ENCODE assay signal across 10 cellular contexts in the genomic region with DNA sequence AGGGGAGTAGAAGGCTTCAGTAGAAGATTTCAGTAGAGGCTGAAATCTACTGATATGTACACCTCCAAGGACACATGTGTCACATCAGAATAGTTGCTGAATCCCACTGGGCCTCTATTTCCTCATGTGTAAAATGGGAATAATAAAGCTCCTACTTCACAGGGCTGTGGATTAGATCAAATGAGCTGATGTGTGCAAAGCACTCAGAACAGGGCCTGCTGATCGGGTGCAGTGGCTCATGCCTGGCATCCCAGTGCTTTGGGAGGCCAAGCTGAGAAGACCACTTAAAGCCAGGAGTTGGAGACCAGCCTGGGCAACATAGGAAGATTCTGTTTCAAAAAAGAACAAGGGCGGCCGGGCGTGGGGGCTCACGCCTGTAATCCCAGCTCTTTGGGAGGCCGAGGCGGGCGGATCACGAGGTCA. TPM values are rescaled to one million over a fixed set of nuclear protein-coding genes. Genes with fewer than 3 reads are reported as not detected.
DNase-seq lines count a peak whose midpoint lies in the region; ATAC-seq, FAIRE-seq and TF ChIP-seq lines count a peak whose summit lies in the region.
"Had no signal": no experiment of that assay in that cellular context is flagged by ENCODE, and none has a peak within 500 bp of the region (broad histone marks: within the 10 kb centered on the region; RNA-seq: fewer than 3 reads in every experiment).

No MANE protein-coding gene starts in this region.

- 0 out of 2 replicates have a peak, but pooled peaks cover 4% of the 10 kb centered on the region for H3K9me3 Mint-ChIP-seq in HFFc6
- no peaks in the 10 kb centered on the region for H3K9me3 Mint-ChIP-seq in activated T-cell treated with anti-CD3 and anti-CD28 coated beads, Interleukin-2, amount 50 U/mL, for 72 hours
- H3K9me3 Mint-ChIP-seq in stimulated activated effector memory CD8-positive, alpha-beta T cell treated with anti-CD3 and anti-CD28 coated beads, Interleukin-12 subunit alpha, Interleukin-12 subunit beta, amount 100 ng/mL, for 72 hours: no peaks in the 10 kb centered on the region
- H3K9me3 Mint-ChIP-seq: H9 had no signal

- DNase-seq in HFFc6 (no peak), keratinocyte (ENCODE audit: low read depth, low spot score) (no peak), GM20000 (ENCODE audit: low spot score) (no peak)
- DNase-seq in activated T-cell treated with anti-CD3 and anti-CD28 coated beads, Interleukin-2, amount 50 U/mL, for 72 hours: no peak
- DNase-seq in stimulated activated effector memory CD8-positive, alpha-beta T cell treated with anti-CD3 and anti-CD28 coated beads, Interleukin-12 subunit alpha, Interleukin-12 subunit beta, amount 100 ng/mL, for 72 hours (ENCODE audit: low spot score in 2 of 2): no peak
- DNase-seq: H9 had no signal

- no peaks in the 10 kb centered on the region for H3K36me3 ChIP-seq in keratinocyte (ENCODE audit: control insufficient read depth in 2 of 2, extremely low read depth in 1 of 2, insufficient read depth in 2 of 2, low read length in 2 of 2)

- peak overlapping the region; percentile 97 for H3K27ac ChIP-seq in keratinocyte (ENCODE audit: control insufficient read depth, insufficient read depth, low read length)

- no peaks in the 10 kb centered on the region for H3K9me3 ChIP-seq in keratinocyte (ENCODE audit: control insufficient read depth, low read depth, low read length)

- H3K4me3 ChIP-seq in keratinocyte (ENCODE audit: control insufficient read depth in 2 of 3, extremely low read depth in 1 of 3, insufficient read depth in 2 of 3, low read depth in 1 of 3, low read length in 3 of 3): no peak overlapping the region

- H3K36me3 Mint-ChIP-seq in HFFc6 (ENCODE audit: low read depth): peaks cover 10% of the 10 kb centered on the region; the same call in 1 of the 2 replicates
- peaks cover 0 to 2% of the 10 kb centered on the region in 2 donors for H3K36me3 Mint-ChIP-seq in activated T-cell treated with anti-CD3 and anti-CD28 coated beads, Interleukin-2, amount 50 U/mL, for 72 hours (ENCODE audit: insufficient read depth in 2 of 2)
- peaks cover 15% of the 10 kb centered on the region for H3K36me3 Mint-ChIP-seq in stimulated activated effector memory CD8-positive, alpha-beta T cell treated with anti-CD3 and anti-CD28 coated beads, Interleukin-12 subunit alpha, Interleukin-12 subunit beta, amount 100 ng/mL, for 72 hours

- TF ChIP-seq CTCF in HFFc6 (IDR thresholded peaks at IDR 0.05) (no peak), keratinocyte (optimal IDR thresholded peaks at IDR 0.05 in 1 of 3, IDR thresholded peaks at IDR 0.05 in 1 of 3, conservative IDR thresholded peaks at IDR 0.05 in 1 of 3; ENCODE audit: extremely low read depth in 1 of 3, insufficient read depth in 2 of 3, low read length in 3 of 3) (no peak), GM20000 (IDR thresholded peaks at IDR 0.05; ENCODE audit: extremely low read depth, missing control alignments) (no peak)

- no peak for ATAC-seq in activated T-cell treated with anti-CD3 and anti-CD28 coated beads, Interleukin-2, amount 50 U/mL, for 72 hours (replicated peaks in 1 of 2)
- no peak for ATAC-seq in stimulated activated effector memory CD8-positive, alpha-beta T cell treated with anti-CD3 and anti-CD28 coated beads, Interleukin-12 subunit alpha, Interleukin-12 subunit beta, amount 100 ng/mL, for 72 hours
- ATAC-seq in GM21786 (IDR thresholded peaks at IDR 0.05; ENCODE audit: unreplicated experiment): no peak
- ATAC-seq in HG03280 (IDR thresholded peaks at IDR 0.05; ENCODE audit: unreplicated experiment): no peak
- no peak for ATAC-seq in GM19467 (IDR thresholded peaks at IDR 0.05; ENCODE audit: unreplicated experiment)

- no peaks in the 10 kb centered on the region for H4K20me1 ChIP-seq in keratinocyte (ENCODE audit: control insufficient read depth, extremely low read depth, insufficient read depth, low read length)

- H2AFZ ChIP-seq in keratinocyte (ENCODE audit: control insufficient read depth, low read length): peak overlapping the region; percentile 40

- H3K9ac ChIP-seq in keratinocyte (ENCODE audit: control insufficient read depth, extremely low read depth, insufficient read depth, low read length): peak overlapping the region; percentile 59

- H3K9me1 ChIP-seq in keratinocyte (ENCODE audit: control insufficient read depth, extremely low read depth, insufficient read depth, low read length): no peaks in the 10 kb centered on the region

- peaks cover 48% of the 10 kb centered on the region for H3K4me1 Mint-ChIP-seq in HFFc6 (ENCODE audit: low read depth)
- H3K4me1 Mint-ChIP-seq in activated T-cell treated with anti-CD3 and anti-CD28 coated beads, Interleukin-2, amount 50 U/mL, for 72 hours (ENCODE audit: low read depth): peaks cover 67% of the 10 kb centered on the region
- peaks cover 72% of the 10 kb centered on the region for H3K4me1 Mint-ChIP-seq in stimulated activated effector memory CD8-positive, alpha-beta T cell treated with anti-CD3 and anti-CD28 coated beads, Interleukin-12 subunit alpha, Interleukin-12 subunit beta, amount 100 ng/mL, for 72 hours

- peak overlapping the region; percentile 99 for H3K27ac Mint-ChIP-seq in HFFc6
- H3K27ac Mint-ChIP-seq in activated T-cell treated with anti-CD3 and anti-CD28 coated beads, Interleukin-2, amount 50 U/mL, for 72 hours: peak overlapping the region; percentile 95
- H3K27ac Mint-ChIP-seq in stimulated activated effector memory CD8-positive, alpha-beta T cell treated with anti-CD3 and anti-CD28 coated beads, Interleukin-12 subunit alpha, Interleukin-12 subunit beta, amount 100 ng/mL, for 72 hours: peak overlapping the region; percentile 99
- H3K27ac Mint-ChIP-seq: H9 had no signal

- peaks cover 38% of the 10 kb centered on the region for H3K4me1 ChIP-seq in keratinocyte (ENCODE audit: control insufficient read depth, extremely low read depth, insufficient read depth, low read length)

- no peaks in the 10 kb centered on the region for H3K79me2 ChIP-seq in keratinocyte (ENCODE audit: control insufficient read depth, insufficient read depth, low read length)

- peak overlapping the region; percentile 90; the same call in 1 of the 2 replicates for H3K4me3 Mint-ChIP-seq in HFFc6
- H3K4me3 Mint-ChIP-seq in activated T-cell treated with anti-CD3 and anti-CD28 coated beads, Interleukin-2, amount 50 U/mL, for 72 hours: peak overlapping the region; percentile 91 to 97
- peak overlapping the region; percentile 90 for H3K4me3 Mint-ChIP-seq in stimulated activated effector memory CD8-positive, alpha-beta T cell treated with anti-CD3 and anti-CD28 coated beads, Interleukin-12 subunit alpha, Interleukin-12 subunit beta, amount 100 ng/mL, for 72 hours
- H3K4me3 Mint-ChIP-seq: H9 had no signal

- no peaks in the 10 kb centered on the region for H3K27me3 ChIP-seq in keratinocyte (ENCODE audit: control insufficient read depth, extremely low read depth, insufficient read depth, low read length)

- H3K4me2 ChIP-seq in keratinocyte (ENCODE audit: control insufficient read depth, extremely low read depth, insufficient read depth, low read depth, low read length): no peak overlapping the region

- FAIRE-seq in keratinocyte (lab: Jason Lieb, UNC): no peak

- H3K27me3 Mint-ChIP-seq in HFFc6 (ENCODE audit: insufficient read depth): peaks cover 7% of the 10 kb centered on the region; the same call in 1 of the 2 replicates
- no peaks in the 10 kb centered on the region for H3K27me3 Mint-ChIP-seq in activated T-cell treated with anti-CD3 and anti-CD28 coated beads, Interleukin-2, amount 50 U/mL, for 72 hours (ENCODE audit: low read depth)

- dilution Hi-C loops in keratinocyte (cut with MboI; ENCODE audit: extremely low pct_ligation_motif_present, low sequenced_read_pairs): no loop called here

RNA-seq across cellular contexts. Expression of gene AP5S1, which starts 8.1 kb away (rescaled TPM):
- total RNA-seq in HFFc6 (2021; fragmentation: NEBNext Ultra II Directional; extraction: Animal tissue kit (Norgen Biotek cat#: 25700)): 10 to 100 TPM; 17.7 to 21.7 (median 19.4) TPM
- 10 to 100 TPM; 10.3 to 13.7 TPM for total RNA-seq in activated T-cell treated with anti-CD3 and anti-CD28 coated beads, Interleukin-2, amount 50 U/mL, for 72 hours
- 4.3 to 9.0 TPM (median 5.2 TPM) in 3 replicates for polyA plus RNA-seq in keratinocyte
- polyA plus RNA-seq in keratinocyte (2011; ENCODE audit: low read depth): 0.51 TPM
- polyA plus RNA-seq in keratinocyte (2011; cell fraction: cytosol; rRNA removed): 4.2 and 7.7 TPM in 2 replicates
- polyA plus RNA-seq in keratinocyte (2011; cell fraction: nucleus; rRNA removed): 4.5 and 6.2 TPM in 2 replicates
- polyA plus RNA-seq in keratinocyte (2012; ENCODE audit: low replicate concordance): 3.2 and 9.7 TPM in 2 replicates
- 5.6 to 13.5 TPM (median 6.1 TPM) in 3 replicates for polyA minus RNA-seq in keratinocyte
- polyA minus RNA-seq in keratinocyte (2011; cell fraction: cytosol; rRNA and poly(A)+ RNA removed): 9.8 TPM
- polyA minus RNA-seq in keratinocyte (2011; cell fraction: nucleus; rRNA and poly(A)+ RNA removed): 5.9 and 7.0 TPM in 2 replicates

RNA-seq across cellular contexts. Expression of gene CDC25B, which starts 16.2 kb away (rescaled TPM):
- 10 to 100 TPM; 44.9 to 92.6 (median 84.5) TPM for total RNA-seq in HFFc6 (2021; fragmentation: NEBNext Ultra II Directional; extraction: Animal tissue kit (Norgen Biotek cat#: 25700))
- 100 to 1,000 TPM; 121 to 128 TPM for total RNA-seq in activated T-cell treated with anti-CD3 and anti-CD28 coated beads, Interleukin-2, amount 50 U/mL, for 72 hours
- 15.0 to 41.5 TPM (median 23.5 TPM) in 3 replicates for polyA plus RNA-seq in keratinocyte
- 35.9 TPM for polyA plus RNA-seq in keratinocyte (2011; ENCODE audit: low read depth)
- 31.9 and 57.1 TPM in 2 replicates for polyA plus RNA-seq in keratinocyte (2011; cell fraction: cytosol; rRNA removed)
- 89.9 and 117 TPM in 2 replicates for polyA plus RNA-seq in keratinocyte (2011; cell fraction: nucleus; rRNA removed)
- 14.3 and 38.5 TPM in 2 replicates for polyA plus RNA-seq in keratinocyte (2012; ENCODE audit: low replicate concordance)
- 19.1 to 77.3 TPM (median 28.9 TPM) in 3 replicates for polyA minus RNA-seq in keratinocyte
- 34.5 TPM for polyA minus RNA-seq in keratinocyte (2011; cell fraction: cytosol; rRNA and poly(A)+ RNA removed)
- polyA minus RNA-seq in keratinocyte (2011; cell fraction: nucleus; rRNA and poly(A)+ RNA removed): 18.8 and 36.4 TPM in 2 replicates

RNA-seq across cellular contexts. Expression of gene CENPB, which starts 25.7 kb away (rescaled TPM):
- 100 to 1,000 TPM; 109 to 128 (median 117) TPM for total RNA-seq in HFFc6 (2021; fragmentation: NEBNext Ultra II Directional; extraction: Animal tissue kit (Norgen Biotek cat#: 25700))
- 10 to 100 TPM; 30.4 to 31.5 TPM for total RNA-seq in activated T-cell treated with anti-CD3 and anti-CD28 coated beads, Interleukin-2, amount 50 U/mL, for 72 hours
- 18.1 to 22.3 TPM (median 22.0 TPM) in 3 replicates for polyA plus RNA-seq in keratinocyte
- 20.5 TPM for polyA plus RNA-seq in keratinocyte (2011; ENCODE audit: low read depth)
- 14.2 and 31.9 TPM in 2 replicates for polyA plus RNA-seq in keratinocyte (2011; cell fraction: cytosol; rRNA removed)
- 19.2 and 26.9 TPM in 2 replicates for polyA plus RNA-seq in keratinocyte (2011; cell fraction: nucleus; rRNA removed)
- 19.4 and 51.1 TPM in 2 replicates for polyA plus RNA-seq in keratinocyte (2012; ENCODE audit: low replicate concordance)
- 19.1 to 48.1 TPM (median 20.0 TPM) in 3 replicates for polyA minus RNA-seq in keratinocyte
- polyA minus RNA-seq in keratinocyte (2011; cell fraction: cytosol; rRNA and poly(A)+ RNA removed): 59.7 TPM
- polyA minus RNA-seq in keratinocyte (2011; cell fraction: nucleus; rRNA and poly(A)+ RNA removed): 16.1 and 19.6 TPM in 2 replicates

RNA-seq across cellular contexts. Expression of gene SPEF1, which starts 31.0 kb away (rescaled TPM):
- under 1 TPM in 5 of 6 experiments, not detected in 1; 0.19 to 0.48 (median 0.36) TPM for total RNA-seq in HFFc6 (2021; fragmentation: NEBNext Ultra II Directional; extraction: Animal tissue kit (Norgen Biotek cat#: 25700))
- under 1 TPM; 0.48 to 0.49 TPM for total RNA-seq in activated T-cell treated with anti-CD3 and anti-CD28 coated beads, Interleukin-2, amount 50 U/mL, for 72 hours
- 0.06 to 0.09 TPM (median 0.07 TPM) in 3 replicates for polyA plus RNA-seq in keratinocyte
- polyA plus RNA-seq in keratinocyte (2011; ENCODE audit: low read depth): not detected
- 0.06 TPM in 1 of 2 replicates, not detected in the other for polyA plus RNA-seq in keratinocyte (2011; cell fraction: cytosol; rRNA removed)
- 0.15 TPM in 2 replicates for polyA plus RNA-seq in keratinocyte (2011; cell fraction: nucleus; rRNA removed)
- not detected in 2 replicates for polyA plus RNA-seq in keratinocyte (2012; ENCODE audit: low replicate concordance)
- polyA minus RNA-seq in keratinocyte: not detected in 3 replicates
- not detected for polyA minus RNA-seq in keratinocyte (2011; cell fraction: cytosol; rRNA and poly(A)+ RNA removed)
- polyA minus RNA-seq in keratinocyte (2011; cell fraction: nucleus; rRNA and poly(A)+ RNA removed): not detected in 2 replicates
- total RNA-seq: kidney epithelial cell had no signal

RNA-seq across cellular contexts. Expression of gene MAVS, which starts 34.4 kb away (rescaled TPM):
- total RNA-seq in HFFc6 (2021; fragmentation: NEBNext Ultra II Directional; extraction: Animal tissue kit (Norgen Biotek cat#: 25700)): 10 to 100 TPM; 38.8 to 44.8 (median 40.6) TPM
- 10 to 100 TPM; 27.9 to 29.8 TPM for total RNA-seq in activated T-cell treated with anti-CD3 and anti-CD28 coated beads, Interleukin-2, amount 50 U/mL, for 72 hours
- 15.1 to 17.2 TPM (median 17.1 TPM) in 3 replicates for polyA plus RNA-seq in keratinocyte
- 3.3 TPM for polyA plus RNA-seq in keratinocyte (2011; ENCODE audit: low read depth)
- 14.2 and 15.5 TPM in 2 replicates for polyA plus RNA-seq in keratinocyte (2011; cell fraction: cytosol; rRNA removed)
- polyA plus RNA-seq in keratinocyte (2011; cell fraction: nucleus; rRNA removed): 36.0 and 44.7 TPM in 2 replicates
- 10.8 and 20.9 TPM in 2 replicates for polyA plus RNA-seq in keratinocyte (2012; ENCODE audit: low replicate concordance)
- 33.8 to 60.2 TPM (median 36.5 TPM) in 3 replicates for polyA minus RNA-seq in keratinocyte
- polyA minus RNA-seq in keratinocyte (2011; cell fraction: cytosol; rRNA and poly(A)+ RNA removed): 26.3 TPM
- polyA minus RNA-seq in keratinocyte (2011; cell fraction: nucleus; rRNA and poly(A)+ RNA removed): 21.2 and 32.6 TPM in 2 replicates
